11 cellular contexts compared by ENCODE assay signal in genomic region chr3:18725668-18726407, GRCh38.
A peak's percentile ranks its signal among the peaks of the same experiment; 100 is the strongest.
DNase-seq lines count a peak whose midpoint lies in the region; ATAC-seq and TF ChIP-seq lines count a peak whose summit lies in the region.
"Had no signal": no experiment of that assay in that cellular context is flagged by ENCODE, and none has a peak within 500 bp of the region (broad histone marks: within the 10 kb centered on the region; RNA-seq: fewer than 3 reads in every experiment).

No MANE protein-coding gene starts in this region.

- H3K4me3 ChIP-seq in DND-41 (ENCODE audit: low read depth in 1 of 2, low read length in 2 of 2): peak overlapping the region in 1 of 2 experiments; percentile 39; a peak in 2 of 4 replicates
- H3K4me3 ChIP-seq: SK-N-MC had no signal

- H3K27ac Mint-ChIP-seq in activated naive CD8-positive, alpha-beta T cell treated with anti-CD3 and anti-CD28 coated beads for 36 hours: peak overlapping the region; percentile 91
- peak overlapping the region; percentile 94 to 97 for H3K27ac Mint-ChIP-seq in natural killer cell
- H3K27ac Mint-ChIP-seq: endodermal cell, H9 had no signal

- TF ChIP-seq CTCF in DND-41 (IDR thresholded peaks at IDR 0.05; ENCODE audit: borderline replicate concordance, extremely low read depth, low read length, poor library complexity, severe bottlenecking) (no peak), natural killer cell (IDR thresholded peaks at IDR 0.05) (no peak)

- H4K20me1 ChIP-seq in DND-41 (ENCODE audit: insufficient read depth, low read length): no peaks in the 10 kb centered on the region

- H3K27me3 Mint-ChIP-seq in activated naive CD8-positive, alpha-beta T cell treated with anti-CD3 and anti-CD28 coated beads for 36 hours: no peaks in the 10 kb centered on the region
- H3K27me3 Mint-ChIP-seq in natural killer cell (ENCODE audit: low read depth in 2 of 2): no peaks in the 10 kb centered on the region

- peaks cover 14% of the 10 kb centered on the region for H3K36me3 Mint-ChIP-seq in activated naive CD8-positive, alpha-beta T cell treated with anti-CD3 and anti-CD28 coated beads for 36 hours
- no peaks in the 10 kb centered on the region for H3K36me3 Mint-ChIP-seq in natural killer cell

- H3K27me3 ChIP-seq in DND-41 (ENCODE audit: insufficient read depth, low read length, poor library complexity): no peaks in the 10 kb centered on the region

- H3K9me3 Mint-ChIP-seq in activated naive CD8-positive, alpha-beta T cell treated with anti-CD3 and anti-CD28 coated beads for 36 hours: peaks cover 2% of the 10 kb centered on the region
- peaks cover 0 to 2% of the 10 kb centered on the region in 2 donors for H3K9me3 Mint-ChIP-seq in natural killer cell
- H3K9me3 Mint-ChIP-seq: endodermal cell, H9 had no signal

- no peaks in the 10 kb centered on the region for H3K79me2 ChIP-seq in DND-41 (ENCODE audit: insufficient read depth, low read length)

- no peaks in the 10 kb centered on the region for H3K9me3 ChIP-seq in DND-41 (ENCODE audit: insufficient read depth, low read length, severe bottlenecking)

- peak overlapping the region; percentile 61 for H3K4me2 ChIP-seq in DND-41 (ENCODE audit: insufficient read depth, low read length)

- peaks cover 45% of the 10 kb centered on the region for H3K4me1 ChIP-seq in DND-41 (ENCODE audit: insufficient read depth, low read length)

- ATAC-seq in DND-41 (ENCODE audit: insufficient read depth, low read depth): peak; percentile 85
- peak; percentile 75 to 81 (median 80) for ATAC-seq in natural killer cell
- no peak for ATAC-seq in GM21367 (IDR thresholded peaks at IDR 0.05; ENCODE audit: unreplicated experiment)
- ATAC-seq in GM19351 (IDR thresholded peaks at IDR 0.05; ENCODE audit: unreplicated experiment): no peak

- peaks cover 65% of the 10 kb centered on the region for H3K4me1 Mint-ChIP-seq in activated naive CD8-positive, alpha-beta T cell treated with anti-CD3 and anti-CD28 coated beads for 36 hours
- peaks cover 61 to 68% of the 10 kb centered on the region in 2 donors for H3K4me1 Mint-ChIP-seq in natural killer cell

- H2AFZ ChIP-seq in DND-41 (ENCODE audit: low read depth, low read length): peak overlapping the region; percentile 49; the same call in 1 of the 2 replicates

- DNase-seq in DND-41: peak; percentile 57
- peak; percentile 43 for DNase-seq in OCI-M1 (lab: John Stamatoyannopoulos, UW)
- no peak for DNase-seq in activated naive CD8-positive, alpha-beta T cell treated with anti-CD3 and anti-CD28 coated beads for 36 hours
- DNase-seq in natural killer cell: no peak
- no peak for DNase-seq in epidermal melanocyte (ENCODE audit: insufficient read length, low spot score)
- no peak for DNase-seq in NCI-H1436 treated with DMSO at 0.1 percent for 48 hours (lab: John Stamatoyannopoulos, UW)
- DNase-seq: endodermal cell, H9 had no signal

- intact Hi-C loops in natural killer cell (cut with micrococcal nuclease): loop anchor here (1.0 kb wide), 1 partner anchor 15 kb away; no protein-coding TSS in a partner anchor

- peak overlapping the region; percentile 33 for H3K9ac ChIP-seq in DND-41 (ENCODE audit: low read depth, low read length)

- peak overlapping the region; percentile 77 for H3K4me3 Mint-ChIP-seq in activated naive CD8-positive, alpha-beta T cell treated with anti-CD3 and anti-CD28 coated beads for 36 hours
- peak overlapping the region; percentile 88 for H3K4me3 Mint-ChIP-seq in natural killer cell
- H3K4me3 Mint-ChIP-seq: endodermal cell, H9 had no signal

- peak overlapping the region; percentile 82 for H3K27ac ChIP-seq in DND-41 (ENCODE audit: low read length)
- H3K27ac ChIP-seq: SK-N-MC had no signal

- H3K36me3 ChIP-seq in DND-41 (ENCODE audit: insufficient read depth, low read length): no peaks in the 10 kb centered on the region

Comparison
In these comparisons a context has a peak if more than half of its experiments do, and no peak if none do; other contexts are left out.
1. ATAC-seq: peak in DND-41 (single experiment) and natural killer cell (3 of 3); none in GM21367 (single experiment) and GM19351 (single experiment).
2. DNase-seq: peak in DND-41 (single experiment) and OCI-M1 (single experiment); none in activated naive CD8-positive, alpha-beta T cell treated with anti-CD3 and anti-CD28 coated beads for 36 hours (single experiment), natural killer cell (single experiment), epidermal melanocyte (single experiment) and NCI-H1436 treated with DMSO at 0.1 percent for 48 hours (single experiment).